ENCODE assay signal across 28 cellular contexts in the genomic region with DNA sequence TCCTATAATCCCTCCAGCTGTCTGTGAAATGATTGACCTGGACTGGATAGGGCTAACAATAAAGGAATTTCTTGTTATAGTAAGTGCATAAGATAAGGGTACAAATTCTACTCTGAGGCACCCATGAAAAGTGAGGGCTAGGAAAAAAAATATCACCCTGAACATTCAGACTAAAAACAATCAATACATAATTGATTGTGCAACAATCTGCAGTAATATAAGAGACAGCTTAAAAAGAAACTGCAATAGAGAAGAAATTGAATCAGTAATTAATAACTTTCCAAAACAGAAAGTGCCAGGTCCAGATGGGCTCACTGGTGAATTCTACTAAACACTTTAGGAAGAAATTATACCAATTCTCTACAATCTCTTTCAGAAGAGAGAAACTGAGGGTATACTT.
"Had no signal": no experiment of that assay in that cellular context is flagged by ENCODE, and none has a peak within 500 bp of the region (broad histone marks: within the 10 kb centered on the region; RNA-seq: fewer than 3 reads in every experiment).

No MANE protein-coding gene starts in this region.

- H3K4me2 ChIP-seq: neural progenitor cell had no signal

- H3K9ac ChIP-seq: neural progenitor cell, parathyroid adenoma had no signal

- H3K36me3 ChIP-seq: neural progenitor cell, ovary, stomach, thoracic aorta, thyroid gland, tibial nerve, upper lobe of left lung, vagina had no signal

- H3K9me3 Mint-ChIP-seq: natural killer cell; stimulated activated effector memory CD8-positive, alpha-beta T cell treated with anti-CD3 and anti-CD28 coated beads, Interleukin-12 subunit alpha, Interleukin-12 subunit beta, amount 100 ng/mL, for 72 hours; stimulated activated naive CD8-positive, alpha-beta T cell treated with anti-CD3 and anti-CD28 coated beads, Interleukin-15, Interleukin-2, amounts not matched to agents 100 ng/mL and 50 ng/mL, for 24 hours had no signal

- H3K79me2 ChIP-seq: parathyroid adenoma had no signal

- H3K27ac ChIP-seq: neural progenitor cell, ovary, parathyroid adenoma, psoas muscle, stomach, thoracic aorta, thyroid gland, tibial nerve, upper lobe of left lung, vagina had no signal

- H3K9me3 ChIP-seq: ovary, psoas muscle, thoracic aorta, thyroid gland, vagina had no signal

- H3K4me3 ChIP-seq: neural progenitor cell, ovary, psoas muscle, stomach, thoracic aorta, thyroid gland, tibial nerve, upper lobe of left lung, vagina had no signal

- H3K4me1 ChIP-seq: neural progenitor cell, parathyroid adenoma, psoas muscle, stomach, thyroid gland, tibial nerve, upper lobe of left lung, vagina had no signal

- H3K27me3 ChIP-seq: neural progenitor cell, ovary, thyroid gland, tibial nerve, upper lobe of left lung, vagina had no signal

- H2AFZ ChIP-seq: neural progenitor cell, parathyroid adenoma had no signal

- H3K4me3 Mint-ChIP-seq: naive thymus-derived CD4-positive, alpha-beta T cell; natural killer cell; nephron; neural progenitor cell; stimulated activated effector memory CD8-positive, alpha-beta T cell treated with anti-CD3 and anti-CD28 coated beads, Interleukin-12 subunit alpha, Interleukin-12 subunit beta, amount 100 ng/mL, for 72 hours; stimulated activated naive B cell treated with anti-CD40 and anti-IgM and Interleukin-4, amounts not matched to agents 10 μg/mL and 1 μg/mL and 100 μg/mL, for 72 hours; stimulated activated naive CD8-positive, alpha-beta T cell treated with anti-CD3 and anti-CD28 coated beads, Interleukin-15, Interleukin-2, amounts not matched to agents 100 ng/mL and 50 ng/mL, for 24 hours had no signal

- ATAC-seq: naive thymus-derived CD4-positive, alpha-beta T cell; natural killer cell; psoas muscle; right cardiac atrium; sciatic nerve; stimulated activated effector memory CD8-positive, alpha-beta T cell treated with anti-CD3 and anti-CD28 coated beads, Interleukin-12 subunit alpha, Interleukin-12 subunit beta, amount 100 ng/mL, for 72 hours; stimulated activated naive B cell treated with anti-CD40 and anti-IgM and Interleukin-4, amounts not matched to agents 10 μg/mL and 1 μg/mL and 100 μg/mL, for 72 hours had no signal

- H3K36me3 Mint-ChIP-seq: naive thymus-derived CD4-positive, alpha-beta T cell; natural killer cell; neural progenitor cell; stimulated activated effector memory CD8-positive, alpha-beta T cell treated with anti-CD3 and anti-CD28 coated beads, Interleukin-12 subunit alpha, Interleukin-12 subunit beta, amount 100 ng/mL, for 72 hours; stimulated activated naive B cell treated with anti-CD40 and anti-IgM and Interleukin-4, amounts not matched to agents 10 μg/mL and 1 μg/mL and 100 μg/mL, for 72 hours had no signal

- H3K4me1 Mint-ChIP-seq: naive thymus-derived CD4-positive, alpha-beta T cell; natural killer cell; nephron; neural progenitor cell; stimulated activated effector memory CD8-positive, alpha-beta T cell treated with anti-CD3 and anti-CD28 coated beads, Interleukin-12 subunit alpha, Interleukin-12 subunit beta, amount 100 ng/mL, for 72 hours; stimulated activated naive B cell treated with anti-CD40 and anti-IgM and Interleukin-4, amounts not matched to agents 10 μg/mL and 1 μg/mL and 100 μg/mL, for 72 hours had no signal

- DNase-seq: naive thymus-derived CD4-positive, alpha-beta T cell; natural killer cell; occipital lobe; psoas muscle; right cardiac atrium; small intestine; stimulated activated CD4-positive, alpha-beta T cell treated with anti-CD3 and anti-CD28 coated beads, Interleukin-15, amount 100 ng/mL, for 24 hours; stimulated activated CD4-positive, alpha-beta T cell treated with anti-CD3 and anti-CD28 coated beads, Interleukin-2, amount 100 ng/mL, for 24 hours; stimulated activated CD4-positive, alpha-beta T cell treated with anti-CD3 and anti-CD28 coated beads, Interleukin-2, amount 100 ng/mL, for 48 hours; stimulated activated CD4-positive, alpha-beta T cell treated with anti-CD3 and anti-CD28 coated beads, Interleukin-4, amount 100 ng/mL, for 24 hours; stimulated activated naive B cell treated with anti-CD40 and anti-IgM and Interleukin-4, amounts not matched to agents 10 μg/mL and 1 μg/mL and 100 μg/mL, for 72 hours; stimulated activated naive CD4-positive, alpha-beta T cell treated with Interleukin-2 at 50 U/mL for 16 hours; stomach; thyroid gland; trophoblast cell; upper lobe of left lung had no signal

- FAIRE-seq: small intestine, urothelium cell line had no signal

- H3K27ac Mint-ChIP-seq: natural killer cell; nephron; neural progenitor cell; progenitor cell of endocrine pancreas; stimulated activated effector memory CD8-positive, alpha-beta T cell treated with anti-CD3 and anti-CD28 coated beads, Interleukin-12 subunit alpha, Interleukin-12 subunit beta, amount 100 ng/mL, for 72 hours; stimulated activated naive B cell treated with anti-CD40 and anti-IgM and Interleukin-4, amounts not matched to agents 10 μg/mL and 1 μg/mL and 100 μg/mL, for 72 hours; stimulated activated naive CD8-positive, alpha-beta T cell treated with anti-CD3 and anti-CD28 coated beads, Interleukin-15, Interleukin-2, amounts not matched to agents 100 ng/mL and 50 ng/mL, for 24 hours had no signal
